ENCODE assay signal across 11 cellular contexts in genomic region chr19:10450853-10451609, GRCh38. TPM values are rescaled to one million over a fixed set of nuclear protein-coding genes. Genes with fewer than 3 reads are reported as not detected.
DNase-seq lines count a peak whose midpoint lies in the region; ATAC-seq, FAIRE-seq and TF ChIP-seq lines count a peak whose summit lies in the region.
"Had no signal": no experiment of that assay in that cellular context is flagged by ENCODE, and none has a peak within 500 bp of the region (broad histone marks: within the 10 kb centered on the region; RNA-seq: fewer than 3 reads in every experiment).

No MANE protein-coding gene starts in this region.

- no peaks in the 10 kb centered on the region for H3K4me1 Mint-ChIP-seq in osteocyte (ENCODE audit: unreplicated experiment)

- H3K36me3 ChIP-seq in colonic mucosa: no peaks in the 10 kb centered on the region

- no peaks in the 10 kb centered on the region for H3K9me3 Mint-ChIP-seq in osteocyte (ENCODE audit: unreplicated experiment)

- no peak for TF ChIP-seq CTCF in D721Med (IDR thresholded peaks at IDR 0.05; ENCODE audit: insufficient read depth, missing control alignments)
- no peak for TF ChIP-seq CTCF in colonic mucosa (IDR thresholded peaks at IDR 0.05)
- no peak for TF ChIP-seq CTCF in osteocyte (IDR thresholded peaks at IDR 0.05)

- H3K9ac ChIP-seq in colonic mucosa (ENCODE audit: low read depth in 2 of 2, low read length in 2 of 2): peak overlapping the region in 1 of 2 donors; percentile 65

- H3K9me3 ChIP-seq in colonic mucosa: no peaks in the 10 kb centered on the region
- H3K9me3 ChIP-seq: tibial nerve had no signal

- no peak for FAIRE-seq in D721Med (lab: Jason Lieb, UNC)

- intact Hi-C loops in colonic mucosa (cut with DNase I): no loop called here

- no peaks in the 10 kb centered on the region for H3K27me3 Mint-ChIP-seq in osteocyte (ENCODE audit: unreplicated experiment)

- ATAC-seq in GM18520 (IDR thresholded peaks at IDR 0.05; ENCODE audit: unreplicated experiment) (no peak), GM19452 (IDR thresholded peaks at IDR 0.05; ENCODE audit: unreplicated experiment) (no peak)

- H3K4me3 Mint-ChIP-seq in osteocyte (ENCODE audit: unreplicated experiment): no peak overlapping the region

- peak overlapping the region; percentile 67 for H3K27ac ChIP-seq in colonic mucosa
- H3K27ac ChIP-seq: tibial nerve had no signal

- H3K27me3 ChIP-seq in colonic mucosa: no peaks in the 10 kb centered on the region

- H3K4me3 ChIP-seq in colonic mucosa: no peak overlapping the region
- H3K4me3 ChIP-seq: tibial nerve had no signal

- H3K27ac Mint-ChIP-seq in osteocyte (ENCODE audit: unreplicated experiment): no peak overlapping the region

- no peaks in the 10 kb centered on the region for H3K4me1 ChIP-seq in colonic mucosa

- H3K36me3 Mint-ChIP-seq in osteocyte (ENCODE audit: unreplicated experiment): peaks cover 5% of the 10 kb centered on the region

- DNase-seq in A172 (ENCODE audit: low spot score): peak; percentile 64
- DNase-seq in D721Med (ENCODE audit: insufficient read length, low spot score): peak; percentile 20
- DNase-seq in NCI-H82 (lab: John Stamatoyannopoulos, UW): peak; percentile 97
- peak; percentile 93 for DNase-seq in colonic mucosa
- no peak for DNase-seq in NCI-H345 treated with DMSO at 0.1 percent for 48 hours (lab: John Stamatoyannopoulos, UW; ENCODE audit: unreplicated experiment)
- no peak for DNase-seq in osteocyte (ENCODE audit: extremely low spot score, unreplicated experiment)
- DNase-seq: MM.1S; stimulated activated CD4-positive, alpha-beta T cell treated with anti-CD3 and anti-CD28 coated beads, Interleukin-4, amount 100 ng/mL, for 24 hours had no signal

RNA-seq across cellular contexts. Expression of gene PDE4A, which starts 30.7 kb away (rescaled TPM):
- total RNA-seq in A172 (2014; rRNA removed; shearing (Covaris generic)): 0.41 and 1.3 TPM in 2 replicates
- total RNA-seq in colonic mucosa (10 to 100 TPM in 1 of 2 donors, 1 to 10 TPM in 1; 8.6 to 13.8 TPM), osteocyte (12.4 and 12.7 TPM in 2 replicates)

RNA-seq across cellular contexts. Expression of gene CDC37, which starts 47.7 kb away (rescaled TPM):
- 260 and 268 TPM in 2 replicates for total RNA-seq in A172 (2014; rRNA removed; shearing (Covaris generic))
- total RNA-seq in colonic mucosa (100 to 1,000 TPM; 128 to 286 TPM), osteocyte (143 and 148 TPM in 2 replicates)

RNA-seq across cellular contexts. Expression of gene KEAP1, which starts 52.1 kb away (rescaled TPM):
- 118 and 128 TPM in 2 replicates for total RNA-seq in A172 (2014; rRNA removed; shearing (Covaris generic))
- total RNA-seq in colonic mucosa: 10 to 100 TPM; 53.2 to 87.3 TPM
- total RNA-seq in osteocyte: 80.1 and 80.9 TPM in 2 replicates

Comparison
In these comparisons a context has a peak if more than half of its experiments do, and no peak if none do; other contexts are left out.
1. DNase-seq: peak in A172 (single experiment), D721Med (single experiment), NCI-H82 (single experiment) and colonic mucosa (single experiment); none in NCI-H345 treated with DMSO at 0.1 percent for 48 hours (single experiment) and osteocyte (single experiment).